ENCODE assay signal across 16 cellular contexts in the genomic region with DNA sequence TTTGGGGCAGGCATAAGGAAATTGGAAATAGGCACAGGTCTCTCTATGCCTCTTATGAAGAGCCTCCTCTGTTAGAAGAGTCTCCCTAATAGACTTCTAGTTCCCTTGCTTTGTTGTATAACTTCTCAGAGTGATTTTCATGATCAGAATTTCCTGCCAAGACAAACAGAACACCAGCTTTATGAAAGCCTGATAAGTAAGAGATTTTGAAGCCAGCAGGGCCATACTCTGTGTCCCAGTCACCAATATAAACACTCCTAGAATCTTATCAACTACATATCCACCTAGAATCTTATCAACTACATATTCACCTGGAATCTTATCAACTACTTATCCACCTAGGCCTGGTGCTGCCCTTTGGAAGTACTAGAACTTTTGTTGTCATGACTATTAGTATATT.
"Had no signal": no experiment of that assay in that cellular context is flagged by ENCODE, and none has a peak within 500 bp of the region (broad histone marks: within the 10 kb centered on the region; RNA-seq: fewer than 3 reads in every experiment).

No MANE protein-coding gene starts in this region.

- H3K27me3 ChIP-seq: suprapubic skin had no signal

- H3K4me2 ChIP-seq: SK-N-SH had no signal

- H3K27ac ChIP-seq: suprapubic skin had no signal

- H3K4me3 Mint-ChIP-seq: activated CD4-positive, alpha-beta T cell treated with anti-CD3 and anti-CD28 coated beads, Interleukin-2, amount 10 ng/mL, durations not matched to agents 24 days and 14 days; activated CD8-positive, alpha-beta T cell treated with anti-CD3 and anti-CD28 coated beads for 36 hours; activated T-helper 17 cell treated with anti-CD3 and anti-CD28 coated beads, Interleukin-2, amount 50 U/mL, for 72 hours; effector memory CD8-positive, alpha-beta T cell; nephron progenitor cell; stimulated activated naive CD8-positive, alpha-beta T cell treated with anti-CD3 and anti-CD28 coated beads, Interleukin-15, Interleukin-2, amounts not matched to agents 100 ng/mL and 50 ng/mL, for 24 hours had no signal

- H3K9me3 ChIP-seq: SK-N-SH, suprapubic skin had no signal

- H3K27me3 Mint-ChIP-seq: activated CD4-positive, alpha-beta T cell treated with anti-CD3 and anti-CD28 coated beads, Interleukin-2, amount 10 ng/mL, durations not matched to agents 24 days and 14 days; activated CD8-positive, alpha-beta T cell treated with anti-CD3 and anti-CD28 coated beads for 36 hours; activated T-helper 17 cell treated with anti-CD3 and anti-CD28 coated beads, Interleukin-2, amount 50 U/mL, for 72 hours; effector memory CD8-positive, alpha-beta T cell; stimulated activated naive CD8-positive, alpha-beta T cell treated with anti-CD3 and anti-CD28 coated beads, Interleukin-15, Interleukin-2, amounts not matched to agents 100 ng/mL and 50 ng/mL, for 24 hours had no signal

- H3K27ac Mint-ChIP-seq: activated CD4-positive, alpha-beta T cell treated with anti-CD3 and anti-CD28 coated beads, Interleukin-2, amount 10 ng/mL, durations not matched to agents 24 days and 14 days; activated CD8-positive, alpha-beta T cell treated with anti-CD3 and anti-CD28 coated beads for 36 hours; activated T-helper 17 cell treated with anti-CD3 and anti-CD28 coated beads, Interleukin-2, amount 50 U/mL, for 72 hours; effector memory CD8-positive, alpha-beta T cell; nephron progenitor cell; progenitor cell of endocrine pancreas; stimulated activated naive CD8-positive, alpha-beta T cell treated with anti-CD3 and anti-CD28 coated beads, Interleukin-15, Interleukin-2, amounts not matched to agents 100 ng/mL and 50 ng/mL, for 24 hours had no signal

- DNase-seq: activated CD4-positive, alpha-beta T cell treated with anti-CD3 and anti-CD28 coated beads, Interleukin-2, amount 10 ng/mL, durations not matched to agents 24 days and 14 days; activated CD4-positive, CD25-positive, alpha-beta regulatory T cell; activated CD8-positive, alpha-beta T cell treated with anti-CD3 and anti-CD28 coated beads for 36 hours; activated naive CD4-positive, alpha-beta T cell treated with Interleukin-2 at 50 U/mL for 16 hours; activated T-cell treated with anti-CD3 and anti-CD28 coated beads, Interleukin-2, amount 50 U/mL, for 1 hour; effector memory CD8-positive, alpha-beta T cell; midbrain; nephron progenitor cell; SK-N-SH; T-helper 1 cell; T1000 had no signal

- H3K9me2 ChIP-seq: SK-N-SH had no signal

- H3K9ac ChIP-seq: SK-N-SH had no signal

- H3K36me3 ChIP-seq: suprapubic skin had no signal

- H3K4me3 ChIP-seq: lung, suprapubic skin had no signal

- ATAC-seq: activated CD8-positive, alpha-beta T cell treated with anti-CD3 and anti-CD28 coated beads for 36 hours; activated T-helper 17 cell treated with anti-CD3 and anti-CD28 coated beads, Interleukin-2, amount 50 U/mL, for 72 hours; effector memory CD8-positive, alpha-beta T cell had no signal
